6 cellular contexts compared by ENCODE assay signal in genomic region chr4:94039226-94039625, GRCh38.
"Had no signal": no experiment of that assay in that cellular context is flagged by ENCODE, and none has a peak within 500 bp of the region (broad histone marks: within the 10 kb centered on the region; RNA-seq: fewer than 3 reads in every experiment).

No MANE protein-coding gene starts in this region.

- ATAC-seq: HepG2, K562 had no signal

- H3K4me3 Mint-ChIP-seq: IgD-negative memory B cell had no signal

- H3K27ac Mint-ChIP-seq: IgD-negative memory B cell had no signal

- H3K27me3 Mint-ChIP-seq: IgD-negative memory B cell had no signal

- DNase-seq: IMR-90, KBM-7 had no signal

- H3K36me3 Mint-ChIP-seq: IgD-negative memory B cell had no signal

- H3K27ac ChIP-seq: HL-60 had no signal

- H3K4me1 Mint-ChIP-seq: IgD-negative memory B cell had no signal

- H3K4me3 ChIP-seq: K562 had no signal
